10 cellular contexts compared by ENCODE assay signal in the genomic region with DNA sequence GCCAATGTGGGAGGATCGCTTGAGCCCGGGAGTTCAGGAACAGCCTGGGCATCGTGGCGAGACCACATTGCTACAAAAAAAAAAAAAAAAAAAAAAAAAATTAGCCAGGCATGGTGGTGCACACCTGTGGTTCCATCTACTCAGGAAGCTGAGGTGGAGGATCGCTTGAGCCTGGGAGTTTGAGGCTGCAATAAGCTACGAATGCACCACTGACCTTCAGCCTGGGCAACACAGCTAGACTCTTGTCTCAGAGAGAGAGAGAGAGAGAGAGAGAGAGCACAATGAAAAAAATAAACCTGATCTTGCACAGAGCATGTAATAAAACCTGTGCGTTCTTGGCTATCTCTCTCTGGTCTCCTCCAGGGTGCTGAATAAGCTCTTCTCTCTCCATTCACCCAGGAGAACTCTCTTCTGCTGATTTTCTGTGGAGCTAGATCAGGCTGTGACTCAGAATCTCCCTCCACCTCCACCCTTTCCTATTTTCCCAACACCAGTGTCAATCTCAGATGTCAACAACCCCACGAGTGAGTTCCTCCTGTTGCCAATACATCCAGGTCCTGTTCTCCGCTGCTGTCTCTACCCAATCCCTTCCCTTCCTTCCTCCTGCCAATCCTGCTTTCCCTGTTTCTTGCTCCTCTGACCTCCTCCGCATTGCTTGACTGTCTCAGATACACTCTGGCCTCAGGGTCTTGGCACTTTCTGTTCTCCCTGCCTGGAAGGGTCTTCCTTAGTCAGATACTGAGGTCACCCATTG. TPM values are rescaled to one million over a fixed set of nuclear protein-coding genes. Genes with fewer than 3 reads are reported as not detected.
DNase-seq lines count a peak whose midpoint lies in the region; ATAC-seq, FAIRE-seq and TF ChIP-seq lines count a peak whose summit lies in the region.
"Had no signal": no experiment of that assay in that cellular context is flagged by ENCODE, and none has a peak within 500 bp of the region (broad histone marks: within the 10 kb centered on the region; RNA-seq: fewer than 3 reads in every experiment).

No MANE protein-coding gene starts in this region.

- TF ChIP-seq CTCF in lower lobe of right lung (IDR thresholded peaks at IDR 0.05) (no peak), mesothelial cell of epicardium (IDR thresholded peaks at IDR 0.05; ENCODE audit: unreplicated experiment) (no peak), SK-N-SH (IDR thresholded peaks at IDR 0.05) (no peak)

- no peaks in the 10 kb centered on the region for H3F3A ChIP-seq in SK-N-SH (replicated peaks; ENCODE audit: insufficient read depth)

- no peaks in the 10 kb centered on the region for H3K27me3 ChIP-seq in CD4-positive, CD25-positive, alpha-beta regulatory T cell (ENCODE audit: control insufficient read depth, insufficient read depth, low read length)
- H3K27me3 ChIP-seq in lower lobe of right lung (ENCODE audit: low read depth) (no peaks in the 10 kb centered on the region), SK-N-SH (ENCODE audit: insufficient read depth) (no peaks in the 10 kb centered on the region)

- no peak for ATAC-seq in CD4-positive, CD25-positive, alpha-beta regulatory T cell (ENCODE audit: low read depth in 2 of 2)
- ATAC-seq in lower lobe of right lung (peak; percentile 26 to 36), GM19467 (IDR thresholded peaks at IDR 0.05; ENCODE audit: unreplicated experiment) (no peak)

- peaks cover 6 to 43% (median 22%) of the 10 kb centered on the region in 4 donors for H3K4me1 Mint-ChIP-seq in CD4-positive, CD25-positive, alpha-beta regulatory T cell
- peaks cover 35 to 48% (median 35%) of the 10 kb centered on the region in 3 donors for H3K4me1 Mint-ChIP-seq in IgD-negative memory B cell
- peaks cover 3% of the 10 kb centered on the region for H3K4me1 Mint-ChIP-seq in mesothelial cell of epicardium

- H3K36me3 ChIP-seq in CD4-positive, CD25-positive, alpha-beta regulatory T cell (ENCODE audit: control insufficient read depth, insufficient read depth, low read length): peaks cover 5% of the 10 kb centered on the region
- H3K36me3 ChIP-seq in lower lobe of right lung (no peaks in the 10 kb centered on the region), SK-N-SH (replicated peaks in 1 of 2; ENCODE audit: control insufficient read depth in 1 of 2, insufficient read depth in 2 of 2, low read length in 1 of 2) (no peaks in the 10 kb centered on the region)

- H3K9me2 ChIP-seq in SK-N-SH: no peaks in the 10 kb centered on the region

- intact Hi-C loops in lower lobe of right lung (cut with DNase I): no loop called here

- peak overlapping the region; percentile 80 to 87 (median 82) for H3K4me3 Mint-ChIP-seq in CD4-positive, CD25-positive, alpha-beta regulatory T cell
- H3K4me3 Mint-ChIP-seq in IgD-negative memory B cell: peak overlapping the region; percentile 75 to 92 (median 90)
- no peak overlapping the region for H3K4me3 Mint-ChIP-seq in mesothelial cell of epicardium

- no peaks in the 10 kb centered on the region for H3K9me3 ChIP-seq in CD4-positive, CD25-positive, alpha-beta regulatory T cell (ENCODE audit: control insufficient read depth in 2 of 2, low read length in 2 of 2)
- H3K9me3 ChIP-seq in lower lobe of right lung: no peaks in the 10 kb centered on the region
- no peaks in the 10 kb centered on the region for H3K9me3 ChIP-seq in SK-N-SH

- DNase-seq in CD4-positive, CD25-positive, alpha-beta regulatory T cell: no peak
- DNase-seq in amniotic epithelial cell (ENCODE audit: low read depth) (peak; percentile 15), lower lobe of right lung (no peak), urothelium cell line (ENCODE audit: low spot score) (no peak), mesothelial cell of epicardium (ENCODE audit: low spot score in 2 of 2, unreplicated experiment in 2 of 2) (no peak), SK-N-SH (no peak)
- DNase-seq: NCI-H2029 treated with DMSO at 0.1 percent for 48 hours, SHP77 treated with DMSO at 0.1 percent for 48 hours had no signal

- CTCF ChIA-PET in SK-N-SH (lab: Yijun Ruan, JAX): interaction anchor here (1.2 kb wide), 1 partner anchor 29 kb away, joined by 3 read pairs; no protein-coding TSS in a partner anchor

- H3K27me3 Mint-ChIP-seq in CD4-positive, CD25-positive, alpha-beta regulatory T cell: no peaks in the 10 kb centered on the region
- H3K27me3 Mint-ChIP-seq in IgD-negative memory B cell (no peaks in the 10 kb centered on the region), mesothelial cell of epicardium (ENCODE audit: low read depth) (peaks cover 12% of the 10 kb centered on the region)

- FAIRE-seq in urothelium cell line (lab: Jason Lieb, UNC): no peak

- no peaks in the 10 kb centered on the region for H3K79me2 ChIP-seq in SK-N-SH (ENCODE audit: insufficient read depth)

- 75% methylated on average over 10 of the region's 10 CpGs for WGBS in SK-N-SH (ENCODE audit: low lambda C conversion rate)

- peak overlapping the region; percentile 63 for H3K4me3 ChIP-seq in CD4-positive, CD25-positive, alpha-beta regulatory T cell (ENCODE audit: low read depth, low read length)
- peak overlapping the region; percentile 28 for H3K4me3 ChIP-seq in lower lobe of right lung
- H3K4me3 ChIP-seq in SK-N-SH (ENCODE audit: low read depth in 2 of 2, low read length in 1 of 2): no peak overlapping the region

- H3K27ac ChIP-seq in CD4-positive, CD25-positive, alpha-beta regulatory T cell (ENCODE audit: insufficient read depth, low read length, poor library complexity, severe bottlenecking): peak overlapping the region; percentile 73
- peak overlapping the region; percentile 84 for H3K27ac ChIP-seq in lower lobe of right lung
- H3K27ac ChIP-seq in SK-N-SH (ENCODE audit: low read depth in 2 of 2, low read length in 1 of 2): no peak overlapping the region

- H3K27ac Mint-ChIP-seq in CD4-positive, CD25-positive, alpha-beta regulatory T cell: peak overlapping the region; percentile 69 to 90 (median 81)
- H3K27ac Mint-ChIP-seq in IgD-negative memory B cell (peak overlapping the region; percentile 88 to 94 (median 91)), mesothelial cell of epicardium (no peak overlapping the region)

- peaks cover 43% of the 10 kb centered on the region for H3K4me1 ChIP-seq in CD4-positive, CD25-positive, alpha-beta regulatory T cell (ENCODE audit: control insufficient read depth, insufficient read depth, low read length, poor library complexity, severe bottlenecking)
- H3K4me1 ChIP-seq in lower lobe of right lung: peaks cover 72% of the 10 kb centered on the region
- no peaks in the 10 kb centered on the region; a peak in 1 of 4 replicates for H3K4me1 ChIP-seq in SK-N-SH (ENCODE audit: control insufficient read depth in 1 of 2, insufficient read depth in 2 of 2, low read depth in 1 of 2, low read length in 1 of 2)

- POLR2A ChIA-PET in SK-N-SH (lab: Yijun Ruan, JAX): no interaction called here

- H2AFZ ChIP-seq in SK-N-SH (ENCODE audit: low read depth): no peak overlapping the region

- TF ChIP-seq RAD21 in SK-N-SH (IDR thresholded peaks at IDR 0.05; ENCODE audit: low read length): no peak

- H3K4me2 ChIP-seq in SK-N-SH: no peak overlapping the region

- peaks cover 7% of the 10 kb centered on the region for H3K36me3 Mint-ChIP-seq in CD4-positive, CD25-positive, alpha-beta regulatory T cell
- no peaks in the 10 kb centered on the region for H3K36me3 Mint-ChIP-seq in IgD-negative memory B cell
- no peaks in the 10 kb centered on the region for H3K36me3 Mint-ChIP-seq in mesothelial cell of epicardium

- TF ChIP-seq EP300 in SK-N-SH (IDR thresholded peaks at IDR 0.05; ENCODE audit: borderline replicate concordance in 1 of 2, low read depth in 1 of 2, low read length in 1 of 2): no peak

- no peaks in the 10 kb centered on the region for H4K20me1 ChIP-seq in SK-N-SH (ENCODE audit: insufficient read depth)

- no peaks in the 10 kb centered on the region for H3K9me3 Mint-ChIP-seq in CD4-positive, CD25-positive, alpha-beta regulatory T cell
- H3K9me3 Mint-ChIP-seq in IgD-negative memory B cell (peaks cover 0 to 2% (median 0%) of the 10 kb centered on the region in 3 donors), mesothelial cell of epicardium (no peaks in the 10 kb centered on the region)

- H3K9ac ChIP-seq in SK-N-SH: no peak overlapping the region

RNA-seq across cellular contexts. Expression of a gene that starts 3.4 kb away (rescaled TPM):
- total RNA-seq in CD4-positive, CD25-positive, alpha-beta regulatory T cell: 40.4 TPM
- polyA plus RNA-seq in CD4-positive, CD25-positive, alpha-beta regulatory T cell: 10 to 100 TPM; 21.6 to 33.5 (median 32.3) TPM
- 109 TPM for polyA plus RNA-seq in IgD-negative memory B cell
- total RNA-seq in lower lobe of right lung: 650 TPM
- total RNA-seq in mesothelial cell of epicardium: 3.9 to 4.2 TPM (median 3.9 TPM) in 3 replicates
- polyA plus RNA-seq in SK-N-SH (2012; rRNA removed): 0.87 and 1.6 TPM in 2 replicates
- 0.64 and 0.72 TPM in 2 replicates for polyA plus RNA-seq in SK-N-SH (2012; cell fraction: cytosol; rRNA removed)
- polyA plus RNA-seq in SK-N-SH (2012; cell fraction: nucleus; rRNA removed): 0.88 and 1.6 TPM in 2 replicates

RNA-seq across cellular contexts. Expression of a gene that starts 16.4 kb away (rescaled TPM):
- total RNA-seq in CD4-positive, CD25-positive, alpha-beta regulatory T cell: 6.4 TPM
- 10 to 100 TPM; 10.6 to 14.3 (median 10.9) TPM for polyA plus RNA-seq in CD4-positive, CD25-positive, alpha-beta regulatory T cell
- polyA plus RNA-seq in IgD-negative memory B cell: 7.7 TPM
- 9.4 TPM for total RNA-seq in lower lobe of right lung
- 28.6 to 29.9 TPM (median 29.8 TPM) in 3 replicates for total RNA-seq in mesothelial cell of epicardium
- polyA plus RNA-seq in SK-N-SH (2012; rRNA removed): 5.8 and 9.1 TPM in 2 replicates
- polyA plus RNA-seq in SK-N-SH (2012; cell fraction: cytosol; rRNA removed): 8.6 and 8.9 TPM in 2 replicates
- polyA plus RNA-seq in SK-N-SH (2012; cell fraction: nucleus; rRNA removed): 5.3 and 11.5 TPM in 2 replicates

RNA-seq across cellular contexts. Expression of a gene that starts 21.8 kb away (rescaled TPM):
- 48.9 TPM for total RNA-seq in CD4-positive, CD25-positive, alpha-beta regulatory T cell
- polyA plus RNA-seq in CD4-positive, CD25-positive, alpha-beta regulatory T cell: 100 to 1,000 TPM; 105 to 113 (median 108) TPM
- polyA plus RNA-seq in IgD-negative memory B cell (183 TPM), SK-N-SH (2012; rRNA removed) (139 and 157 TPM in 2 replicates)
- total RNA-seq in lower lobe of right lung (44.3 TPM), mesothelial cell of epicardium (41.3 to 47.1 TPM (median 46.0 TPM) in 3 replicates)
- 66.9 and 93.0 TPM in 2 replicates for polyA plus RNA-seq in SK-N-SH (2012; cell fraction: cytosol; rRNA removed)
- 43.6 and 56.5 TPM in 2 replicates for polyA plus RNA-seq in SK-N-SH (2012; cell fraction: nucleus; rRNA removed)

RNA-seq across cellular contexts. Expression of a gene that starts 42.2 kb away (rescaled TPM):
- total RNA-seq in CD4-positive, CD25-positive, alpha-beta regulatory T cell: not detected
- not detected for polyA plus RNA-seq in CD4-positive, CD25-positive, alpha-beta regulatory T cell
- not detected for polyA plus RNA-seq in IgD-negative memory B cell
- total RNA-seq in lower lobe of right lung: 16.4 TPM
- total RNA-seq in mesothelial cell of epicardium: 27.7 to 30.1 TPM (median 29.6 TPM) in 3 replicates
- 4.6 and 6.6 TPM in 2 replicates for polyA plus RNA-seq in SK-N-SH (2012; rRNA removed)
- polyA plus RNA-seq in SK-N-SH (2012; cell fraction: cytosol; rRNA removed): 5.3 and 5.7 TPM in 2 replicates
- polyA plus RNA-seq in SK-N-SH (2012; cell fraction: nucleus; rRNA removed): 5.1 and 5.9 TPM in 2 replicates

RNA-seq across cellular contexts. Expression of a gene that starts 51.9 kb away (rescaled TPM):
- total RNA-seq in CD4-positive, CD25-positive, alpha-beta regulatory T cell: 39.3 TPM
- 10 to 100 TPM; 27.3 to 39.2 (median 36.1) TPM for polyA plus RNA-seq in CD4-positive, CD25-positive, alpha-beta regulatory T cell
- polyA plus RNA-seq in IgD-negative memory B cell: 38.7 TPM
- 38.7 TPM for total RNA-seq in lower lobe of right lung
- 32.1 to 34.4 TPM (median 32.2 TPM) in 3 replicates for total RNA-seq in mesothelial cell of epicardium
- polyA plus RNA-seq in SK-N-SH (2012; rRNA removed): 35.6 and 43.8 TPM in 2 replicates
- polyA plus RNA-seq in SK-N-SH (2012; cell fraction: cytosol; rRNA removed): 20.7 and 27.9 TPM in 2 replicates
- 72.2 and 94.5 TPM in 2 replicates for polyA plus RNA-seq in SK-N-SH (2012; cell fraction: nucleus; rRNA removed)

Comparison
In these comparisons a context has a peak if more than half of its experiments do, and no peak if none do; other contexts are left out.
1. ATAC-seq: peak in lower lobe of right lung (2 of 2); none in CD4-positive, CD25-positive, alpha-beta regulatory T cell (0 of 2) and GM19467 (single experiment).
2. H3K27ac ChIP-seq: peak in CD4-positive, CD25-positive, alpha-beta regulatory T cell (single experiment) and lower lobe of right lung (single experiment); none in SK-N-SH (0 of 2).
3. H3K4me3 ChIP-seq: peak in CD4-positive, CD25-positive, alpha-beta regulatory T cell (single experiment) and lower lobe of right lung (single experiment); none in SK-N-SH (0 of 2).
4. RNA of a gene that starts 3.4 kb away (total RNA-seq): 650 TPM in lower lobe of right lung (single experiment); 40.4 TPM in CD4-positive, CD25-positive, alpha-beta regulatory T cell (single experiment) and 3.9 to 4.2 TPM in mesothelial cell of epicardium; every median in the first group is over 10 times any median in the second.